Comparison of ENCODE assay signal across 8 cellular contexts in the genomic region with DNA sequence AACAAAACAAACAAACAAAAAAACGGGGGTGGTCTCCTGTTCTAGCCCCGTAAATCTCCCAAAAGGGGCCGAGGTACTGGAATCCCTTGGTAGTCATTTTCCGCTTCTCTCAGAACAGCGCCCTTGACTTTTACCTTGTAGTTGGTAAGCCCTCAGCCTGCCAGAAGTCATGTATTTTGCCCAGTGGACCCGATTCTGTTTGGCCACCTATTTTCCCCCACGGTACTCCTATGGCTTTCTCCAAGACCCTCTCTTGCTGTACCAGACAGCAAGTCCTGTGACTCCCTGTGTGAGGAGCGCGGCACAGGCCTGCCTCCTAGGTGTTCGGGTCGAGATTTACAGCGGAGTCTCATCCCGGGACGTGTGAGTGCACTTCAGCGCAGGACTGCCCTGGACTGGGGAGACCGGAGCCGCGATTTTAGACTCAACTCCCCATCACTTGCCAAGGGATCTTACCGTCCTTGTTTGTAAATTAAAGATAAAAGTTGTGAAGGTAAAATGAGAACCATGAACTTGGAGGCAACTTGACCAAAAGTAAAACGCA. TPM values are rescaled to one million over a fixed set of nuclear protein-coding genes. Genes with fewer than 3 reads are reported as not detected.
A peak's percentile ranks its signal among the peaks of the same experiment; 100 is the strongest.
DNase-seq lines count a peak whose midpoint lies in the region; ATAC-seq, FAIRE-seq and TF ChIP-seq lines count a peak whose summit lies in the region.

No MANE protein-coding gene starts in this region.

- DNase-seq in AG04449 (ENCODE audit: low read depth, low spot score) (no peak), HuH-7 (ENCODE audit: low spot score) (peak; percentile 48), endothelial cell of umbilical vein (ENCODE audit: low read depth, low spot score) (no peak), AG08396 (ENCODE audit: low spot score) (no peak), HEK293T (ENCODE audit: extremely low spot score) (no peak)
- DNase-seq in activated CD4-positive, alpha-beta T cell treated with anti-CD3 and anti-CD28 coated beads, Interleukin-2, amount 10 ng/mL, durations not matched to agents 7 days and 5 days, result peak; percentile 21
- DNase-seq in naive thymus-derived CD8-positive, alpha-beta T cell, result peak in 3 of 10 donors; percentile 17 to 38 (median 20)

- H3K4me2 ChIP-seq in endothelial cell of umbilical vein (ENCODE audit: insufficient read depth, low read length), result peak overlapping the region; percentile 44

- peak overlapping the region; percentile 6 for H2AFZ ChIP-seq in endothelial cell of umbilical vein (ENCODE audit: low read depth, low read length)

- peaks cover 37% of the 10 kb centered on the region for H3K36me3 Mint-ChIP-seq in activated CD4-positive, alpha-beta T cell treated with anti-CD3 and anti-CD28 coated beads, Interleukin-2, amount 10 ng/mL, durations not matched to agents 7 days and 5 days (ENCODE audit: low read depth)
- H3K36me3 Mint-ChIP-seq in naive thymus-derived CD8-positive, alpha-beta T cell, result peaks cover 4 to 36% (median 6%) of the 10 kb centered on the region in 3 donors

- peak overlapping the region; percentile 44 for H3K9ac ChIP-seq in endothelial cell of umbilical vein (replicated peaks; ENCODE audit: extremely low read depth, insufficient read depth, low read length)

- TF ChIP-seq CTCF in AG04449 (IDR thresholded peaks at IDR 0.05; ENCODE audit: insufficient read depth, low read length, missing control alignments) (peak; percentile 6), endothelial cell of umbilical vein (IDR thresholded peaks at IDR 0.05; ENCODE audit: extremely low read depth in 1 of 2, insufficient read depth in 1 of 2, low read depth in 1 of 2, low read length in 2 of 2) (no peak)

- dilution Hi-C loops in endothelial cell of umbilical vein (cut with MboI; ENCODE audit: extremely low pct_ligation_motif_present, low sequenced_read_pairs), result no loop called here

- peak overlapping the region; percentile 100 for H3K27ac Mint-ChIP-seq in activated CD4-positive, alpha-beta T cell treated with anti-CD3 and anti-CD28 coated beads, Interleukin-2, amount 10 ng/mL, durations not matched to agents 7 days and 5 days
- H3K27ac Mint-ChIP-seq in naive thymus-derived CD8-positive, alpha-beta T cell, result peak overlapping the region; percentile 99 to 100 (median 100)

- H3K27ac ChIP-seq in endothelial cell of umbilical vein (ENCODE audit: insufficient read depth, low read depth, low read length), result peak overlapping the region; percentile 70

- no peaks in the 10 kb centered on the region for H3K9me3 ChIP-seq in endothelial cell of umbilical vein (replicated peaks; ENCODE audit: control insufficient read depth, insufficient read depth, low read length)

- no peak overlapping the region for H3K4me3 ChIP-seq in AG04449 (ENCODE audit: low read depth, low read length)
- no peak overlapping the region for H3K4me3 ChIP-seq in endothelial cell of umbilical vein (replicated peaks in 1 of 3; ENCODE audit: insufficient read depth in 1 of 3, low read depth in 1 of 3, low read length in 3 of 3)

- no peaks in the 10 kb centered on the region for H3K9me1 ChIP-seq in endothelial cell of umbilical vein (replicated peaks; ENCODE audit: control insufficient read depth, extremely low read depth, insufficient read depth, low read length)

- no peaks in the 10 kb centered on the region for H3K9me3 Mint-ChIP-seq in activated CD4-positive, alpha-beta T cell treated with anti-CD3 and anti-CD28 coated beads, Interleukin-2, amount 10 ng/mL, durations not matched to agents 7 days and 5 days
- H3K9me3 Mint-ChIP-seq in naive thymus-derived CD8-positive, alpha-beta T cell, result no peaks in the 10 kb centered on the region

- no peaks in the 10 kb centered on the region for H3K27me3 Mint-ChIP-seq in activated CD4-positive, alpha-beta T cell treated with anti-CD3 and anti-CD28 coated beads, Interleukin-2, amount 10 ng/mL, durations not matched to agents 7 days and 5 days
- H3K27me3 Mint-ChIP-seq in naive thymus-derived CD8-positive, alpha-beta T cell, result peaks cover 0 to 2% (median 0%) of the 10 kb centered on the region in 5 donors

- intact Hi-C loops in endothelial cell of umbilical vein (cut with micrococcal nuclease), result loop anchor here (5.0 kb wide), 1 partner anchor 34 kb away; a partner anchor contains a TSS

- no TSS peak for BruUV-seq in endothelial cell of umbilical vein (replicated peaks; lab: Mats Ljungman, UMichigan)

- POLR2A ChIA-PET in AG04449 (lab: Yijun Ruan, JAX), result interaction anchor here (1.6 kb wide), 1 partner anchor 22 kb away, joined by 5 read pairs; no protein-coding TSS in a partner anchor
- POLR2A ChIA-PET in activated CD4-positive, alpha-beta T cell treated with anti-CD3 and anti-CD28 coated beads, Interleukin-2, amount 10 ng/mL, durations not matched to agents 7 days and 5 days (lab: Charles Lee), result no interaction called here
- POLR2A ChIA-PET in endothelial cell of umbilical vein (lab: Charles Lee), result no interaction called here
- POLR2A ChIA-PET in naive thymus-derived CD8-positive, alpha-beta T cell (lab: Charles Lee), result interaction anchor here (0.9 to 8.6 kb wide), 10 partner anchors 7 to 261 kb away, joined by 3 to 135 read pairs (median 9); a partner anchor contains a TSS
- POLR2A ChIA-PET in HEK293T (lab: Yijun Ruan, JAX), result no interaction called here

- CTCF ChIA-PET in AG04449 (lab: Yijun Ruan, JAX) (no interaction called here), endothelial cell of umbilical vein (lab: Charles Lee) (interaction anchor here (1.2 kb wide), 1 partner anchor 63 kb away, joined by 5 read pairs; no protein-coding TSS in a partner anchor), HEK293T (lab: Yijun Ruan, JAX) (no interaction called here)
- CTCF ChIA-PET in activated CD4-positive, alpha-beta T cell treated with anti-CD3 and anti-CD28 coated beads, Interleukin-2, amount 10 ng/mL, durations not matched to agents 7 days and 5 days (lab: Charles Lee), result interaction anchor here (1.3 kb wide), 1 partner anchor 63 kb away, joined by 3 read pairs; no protein-coding TSS in a partner anchor

- FAIRE-seq in endothelial cell of umbilical vein (lab: Jason Lieb, UNC), result no peak

- peaks cover 47% of the 10 kb centered on the region for H3K4me1 ChIP-seq in endothelial cell of umbilical vein (ENCODE audit: control insufficient read depth, extremely low read depth, insufficient read depth, low read length)

- no peaks in the 10 kb centered on the region for H3K27me3 ChIP-seq in endothelial cell of umbilical vein (ENCODE audit: control insufficient read depth in 2 of 2, insufficient read depth in 2 of 2, low read length in 2 of 2)

- ATAC-seq in naive thymus-derived CD8-positive, alpha-beta T cell, result no peak
- no peak for ATAC-seq in HG03432 (IDR thresholded peaks at IDR 0.05; ENCODE audit: unreplicated experiment)

- H3K4me3 Mint-ChIP-seq in activated CD4-positive, alpha-beta T cell treated with anti-CD3 and anti-CD28 coated beads, Interleukin-2, amount 10 ng/mL, durations not matched to agents 7 days and 5 days, result peak overlapping the region; percentile 96
- peak overlapping the region; percentile 92 to 99 (median 97) for H3K4me3 Mint-ChIP-seq in naive thymus-derived CD8-positive, alpha-beta T cell

- H4K20me1 ChIP-seq in endothelial cell of umbilical vein (replicated peaks; ENCODE audit: control insufficient read depth, extremely low read depth, insufficient read depth, low read length), result no peaks in the 10 kb centered on the region

- peaks cover 43% of the 10 kb centered on the region for H3K79me2 ChIP-seq in endothelial cell of umbilical vein (ENCODE audit: control insufficient read depth, insufficient read depth, low read length)

- peaks cover 65% of the 10 kb centered on the region for H3K4me1 Mint-ChIP-seq in activated CD4-positive, alpha-beta T cell treated with anti-CD3 and anti-CD28 coated beads, Interleukin-2, amount 10 ng/mL, durations not matched to agents 7 days and 5 days
- H3K4me1 Mint-ChIP-seq in naive thymus-derived CD8-positive, alpha-beta T cell, result peaks cover 42 to 79% (median 65%) of the 10 kb centered on the region in 4 donors

- no peak for TF ChIP-seq POLR2A in endothelial cell of umbilical vein (IDR thresholded peaks at IDR 0.05; ENCODE audit: low read depth, low read length)

- peaks cover 3 to 23% of the 10 kb centered on the region in 2 experiments for H3K36me3 ChIP-seq in endothelial cell of umbilical vein (ENCODE audit: control insufficient read depth in 2 of 2, extremely low read depth in 1 of 2, insufficient read depth in 2 of 2, low read length in 2 of 2)

RNA-seq across cellular contexts. Expression of a gene that starts 1.1 kb away (rescaled TPM):
- total RNA-seq in activated CD4-positive, alpha-beta T cell treated with anti-CD3 and anti-CD28 coated beads, Interleukin-2, amount 10 ng/mL, durations not matched to agents 7 days and 5 days, result 10 to 100 TPM; 66.0 to 80.1 TPM
- total RNA-seq in endothelial cell of umbilical vein, result 85.6 and 95.2 TPM in 2 replicates
- 8.5 and 10.6 TPM in 2 replicates for polyA plus RNA-seq in endothelial cell of umbilical vein
- polyA plus RNA-seq in endothelial cell of umbilical vein (2011; cell fraction: cytosol; rRNA removed), result 8.5 and 10.6 TPM in 2 replicates
- polyA plus RNA-seq in endothelial cell of umbilical vein (2011; cell fraction: nucleus; rRNA removed), result 52.4 and 65.4 TPM in 2 replicates
- 33.6 and 37.1 TPM in 2 replicates for polyA plus RNA-seq in endothelial cell of umbilical vein (2012)
- polyA minus RNA-seq in endothelial cell of umbilical vein, result 6.7 and 17.1 TPM in 2 replicates
- 16.9 TPM for polyA minus RNA-seq in endothelial cell of umbilical vein (2011; cell fraction: cytosol; rRNA and poly(A)+ RNA removed)
- polyA minus RNA-seq in endothelial cell of umbilical vein (2011; cell fraction: nucleus; rRNA and poly(A)+ RNA removed), result 19.2 and 25.4 TPM in 2 replicates
- 100 to 1,000 TPM in 1 of 2 experiments, 10 to 100 TPM in 1; 98.5 to 104 TPM for total RNA-seq in naive thymus-derived CD8-positive, alpha-beta T cell
- 1 to 10 TPM in 2 of 3 donors, under 1 TPM in 1; 0.38 to 2.5 (median 2.1) TPM for polyA plus RNA-seq in naive thymus-derived CD8-positive, alpha-beta T cell

RNA-seq across cellular contexts. Expression of a gene that starts 1.2 kb away (rescaled TPM):
- total RNA-seq in activated CD4-positive, alpha-beta T cell treated with anti-CD3 and anti-CD28 coated beads, Interleukin-2, amount 10 ng/mL, durations not matched to agents 7 days and 5 days, result 10 to 100 TPM; 10.5 to 11.4 TPM
- 9.8 and 13.7 TPM in 2 replicates for total RNA-seq in endothelial cell of umbilical vein
- 15.4 and 22.0 TPM in 2 replicates for polyA plus RNA-seq in endothelial cell of umbilical vein
- polyA plus RNA-seq in endothelial cell of umbilical vein (2011; cell fraction: cytosol; rRNA removed), result 28.7 and 29.2 TPM in 2 replicates
- 124 and 158 TPM in 2 replicates for polyA plus RNA-seq in endothelial cell of umbilical vein (2011; cell fraction: nucleus; rRNA removed)
- polyA plus RNA-seq in endothelial cell of umbilical vein (2012), result 16.0 and 23.6 TPM in 2 replicates
- 11.2 and 19.1 TPM in 2 replicates for polyA minus RNA-seq in endothelial cell of umbilical vein
- polyA minus RNA-seq in endothelial cell of umbilical vein (2011; cell fraction: cytosol; rRNA and poly(A)+ RNA removed), result 23.7 TPM
- 28.1 and 41.1 TPM in 2 replicates for polyA minus RNA-seq in endothelial cell of umbilical vein (2011; cell fraction: nucleus; rRNA and poly(A)+ RNA removed)
- 10 to 100 TPM; 88.0 to 89.5 TPM for total RNA-seq in naive thymus-derived CD8-positive, alpha-beta T cell
- 10 to 100 TPM; 13.1 to 18.7 (median 15.5) TPM for polyA plus RNA-seq in naive thymus-derived CD8-positive, alpha-beta T cell

RNA-seq across cellular contexts. Expression of a gene that starts 25.4 kb away (rescaled TPM):
- 10 to 100 TPM; 79.3 to 80.5 TPM for total RNA-seq in activated CD4-positive, alpha-beta T cell treated with anti-CD3 and anti-CD28 coated beads, Interleukin-2, amount 10 ng/mL, durations not matched to agents 7 days and 5 days
- 157 and 161 TPM in 2 replicates for total RNA-seq in endothelial cell of umbilical vein
- polyA plus RNA-seq in endothelial cell of umbilical vein, result 146 and 234 TPM in 2 replicates
- polyA plus RNA-seq in endothelial cell of umbilical vein (2011; cell fraction: cytosol; rRNA removed), result 153 and 162 TPM in 2 replicates
- polyA plus RNA-seq in endothelial cell of umbilical vein (2011; cell fraction: nucleus; rRNA removed), result 181 and 198 TPM in 2 replicates
- polyA plus RNA-seq in endothelial cell of umbilical vein (2012), result 148 and 160 TPM in 2 replicates
- polyA minus RNA-seq in endothelial cell of umbilical vein, result 158 and 160 TPM in 2 replicates
- polyA minus RNA-seq in endothelial cell of umbilical vein (2011; cell fraction: cytosol; rRNA and poly(A)+ RNA removed), result 91.9 TPM
- polyA minus RNA-seq in endothelial cell of umbilical vein (2011; cell fraction: nucleus; rRNA and poly(A)+ RNA removed), result 62.7 and 86.8 TPM in 2 replicates
- 10 to 100 TPM; 69.0 to 70.5 TPM for total RNA-seq in naive thymus-derived CD8-positive, alpha-beta T cell
- 10 to 100 TPM; 60.6 to 67.8 (median 67.7) TPM for polyA plus RNA-seq in naive thymus-derived CD8-positive, alpha-beta T cell

RNA-seq across cellular contexts. Expression of a gene that starts 28.3 kb away (rescaled TPM):
- total RNA-seq in activated CD4-positive, alpha-beta T cell treated with anti-CD3 and anti-CD28 coated beads, Interleukin-2, amount 10 ng/mL, durations not matched to agents 7 days and 5 days, result under 1 TPM; 0.64 to 0.89 TPM
- total RNA-seq in endothelial cell of umbilical vein, result 0.12 and 0.35 TPM in 2 replicates
- 0.05 and 0.07 TPM in 2 replicates for polyA plus RNA-seq in endothelial cell of umbilical vein
- 0.05 and 0.06 TPM in 2 replicates for polyA plus RNA-seq in endothelial cell of umbilical vein (2011; cell fraction: cytosol; rRNA removed)
- polyA plus RNA-seq in endothelial cell of umbilical vein (2011; cell fraction: nucleus; rRNA removed), result 0.36 and 0.75 TPM in 2 replicates
- 0.37 and 0.59 TPM in 2 replicates for polyA plus RNA-seq in endothelial cell of umbilical vein (2012)
- 0.13 and 0.34 TPM in 2 replicates for polyA minus RNA-seq in endothelial cell of umbilical vein
- polyA minus RNA-seq in endothelial cell of umbilical vein (2011; cell fraction: cytosol; rRNA and poly(A)+ RNA removed), result not detected
- polyA minus RNA-seq in endothelial cell of umbilical vein (2011; cell fraction: nucleus; rRNA and poly(A)+ RNA removed), result 0.05 and 0.19 TPM in 2 replicates
- total RNA-seq in naive thymus-derived CD8-positive, alpha-beta T cell, result 1 to 10 TPM; 1.5 to 2.3 TPM
- under 1 TPM in 2 of 3 donors, not detected in 1; 0.17 to 0.20 TPM for polyA plus RNA-seq in naive thymus-derived CD8-positive, alpha-beta T cell

RNA-seq across cellular contexts. Expression of a gene that starts 33.7 kb away (rescaled TPM):
- total RNA-seq in activated CD4-positive, alpha-beta T cell treated with anti-CD3 and anti-CD28 coated beads, Interleukin-2, amount 10 ng/mL, durations not matched to agents 7 days and 5 days, result 100 to 1,000 TPM; 214 to 247 TPM
- 212 and 216 TPM in 2 replicates for total RNA-seq in endothelial cell of umbilical vein
- polyA plus RNA-seq in endothelial cell of umbilical vein, result 98.8 and 118 TPM in 2 replicates
- polyA plus RNA-seq in endothelial cell of umbilical vein (2011; cell fraction: cytosol; rRNA removed), result 83.6 and 88.5 TPM in 2 replicates
- polyA plus RNA-seq in endothelial cell of umbilical vein (2011; cell fraction: nucleus; rRNA removed), result 558 and 575 TPM in 2 replicates
- polyA plus RNA-seq in endothelial cell of umbilical vein (2012), result 136 and 142 TPM in 2 replicates
- polyA minus RNA-seq in endothelial cell of umbilical vein, result 174 and 202 TPM in 2 replicates
- polyA minus RNA-seq in endothelial cell of umbilical vein (2011; cell fraction: cytosol; rRNA and poly(A)+ RNA removed), result 99.2 TPM
- 179 and 213 TPM in 2 replicates for polyA minus RNA-seq in endothelial cell of umbilical vein (2011; cell fraction: nucleus; rRNA and poly(A)+ RNA removed)
- total RNA-seq in naive thymus-derived CD8-positive, alpha-beta T cell, result 100 to 1,000 TPM; 368 to 386 TPM
- 10 to 100 TPM; 81.0 to 93.5 (median 91.9) TPM for polyA plus RNA-seq in naive thymus-derived CD8-positive, alpha-beta T cell

Comparison
In these comparisons a context has a peak if more than half of its experiments do, and no peak if none do; other contexts are left out.
1. DNase-seq: peak in HuH-7 (single experiment) and activated CD4-positive, alpha-beta T cell treated with anti-CD3 and anti-CD28 coated beads, Interleukin-2, amount 10 ng/mL, durations not matched to agents 7 days and 5 days (single experiment); none in AG04449 (single experiment), endothelial cell of umbilical vein (single experiment), AG08396 (single experiment) and HEK293T (single experiment).
2. CTCF ChIA-PET loops: an anchor here in activated CD4-positive, alpha-beta T cell treated with anti-CD3 and anti-CD28 coated beads, Interleukin-2, amount 10 ng/mL, durations not matched to agents 7 days and 5 days (1.3 kb wide) and endothelial cell of umbilical vein (1.2 kb wide); none called in AG04449 and HEK293T.
3. POLR2A ChIA-PET loops: an anchor here in AG04449 (1.6 kb wide) and naive thymus-derived CD8-positive, alpha-beta T cell (0.9 to 8.6 kb wide); none called in activated CD4-positive, alpha-beta T cell treated with anti-CD3 and anti-CD28 coated beads, Interleukin-2, amount 10 ng/mL, durations not matched to agents 7 days and 5 days, endothelial cell of umbilical vein and HEK293T.